In the genomic region with DNA sequence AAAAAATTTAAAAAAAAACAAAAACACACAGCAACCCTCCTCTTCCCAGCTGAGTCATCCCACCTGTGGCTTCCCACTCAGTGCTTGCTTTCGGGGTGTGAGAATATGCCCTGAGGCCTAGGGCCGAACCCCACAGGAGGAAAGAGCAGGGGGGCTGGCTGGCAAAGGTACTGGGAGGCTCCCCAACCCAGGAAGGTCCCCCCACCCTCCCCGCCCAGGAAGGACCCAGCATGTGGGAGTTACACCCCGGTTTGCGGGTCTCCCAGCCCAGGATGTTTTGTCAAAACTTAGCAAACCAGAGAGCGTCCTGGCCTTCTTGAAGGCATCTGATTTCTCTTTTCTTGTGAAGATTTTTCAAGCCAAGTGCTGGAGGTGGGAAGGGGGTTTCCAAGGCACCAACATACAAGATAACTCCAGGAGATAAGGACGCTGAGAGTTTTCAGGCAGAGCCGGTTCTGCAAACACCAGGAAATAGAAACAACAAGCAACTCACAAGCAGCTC, we compare ENCODE assay signal across 12 cellular contexts. TPM values are rescaled to one million over a fixed set of nuclear protein-coding genes. Genes with fewer than 3 reads are reported as not detected.
A peak's percentile ranks its signal among the peaks of the same experiment; 100 is the strongest.
DNase-seq lines count a peak whose midpoint lies in the region; ATAC-seq, FAIRE-seq and TF ChIP-seq lines count a peak whose summit lies in the region.
"Had no signal": no experiment of that assay in that cellular context is flagged by ENCODE, and none has a peak within 500 bp of the region (broad histone marks: within the 10 kb centered on the region; RNA-seq: fewer than 3 reads in every experiment).

No MANE protein-coding gene starts in this region.

- DNase-seq in Calu3 (peak; percentile 53), glomerular visceral epithelial cell (ENCODE audit: extremely low spot score) (no peak), small intestine (no peak), NCI-H2029 (lab: John Stamatoyannopoulos, UW) (no peak), medulla oblongata (ENCODE audit: extremely low spot score) (no peak)
- DNase-seq in naive thymus-derived CD4-positive, alpha-beta T cell = peak in 3 of 9 donors; percentile 13 to 60 (median 35)
- DNase-seq: dorsolateral prefrontal cortex had no signal

- H3K27me3 Mint-ChIP-seq in Calu3 (ENCODE audit: unreplicated experiment) = no peaks in the 10 kb centered on the region
- H3K27me3 Mint-ChIP-seq in activated T-helper 17 cell treated with anti-CD3 and anti-CD28 coated beads, Interleukin-2, amount 50 U/mL, for 72 hours = peaks cover 4% of the 10 kb centered on the region
- peaks cover 0 to 2% (median 0%) of the 10 kb centered on the region in 5 donors for H3K27me3 Mint-ChIP-seq in naive thymus-derived CD4-positive, alpha-beta T cell

- H3K4me1 ChIP-seq in HUES64 (ENCODE audit: insufficient read depth, low read length) (no peaks in the 10 kb centered on the region), small intestine (ENCODE audit: control insufficient read depth in 2 of 2, insufficient read depth in 1 of 2, low read depth in 1 of 2, low read length in 1 of 2) (no peaks in the 10 kb centered on the region)
- H3K4me1 ChIP-seq in naive thymus-derived CD4-positive, alpha-beta T cell (ENCODE audit: control insufficient read depth in 2 of 2, insufficient read depth in 2 of 2, low read length in 2 of 2) = no peaks in the 10 kb centered on the region

- peak overlapping the region; percentile 24; the same call in 1 of the 2 replicates for H3K9ac ChIP-seq in HUES64 (ENCODE audit: low read depth, low read length)

- POLR2A ChIA-PET in naive thymus-derived CD4-positive, alpha-beta T cell (lab: Charles Lee) = no interaction called here

- TF ChIP-seq CTCF in Calu3 (IDR thresholded peaks at IDR 0.05; ENCODE audit: unreplicated experiment) = no peak

- peak overlapping the region; percentile 62; the same call in 1 of the 2 replicates for H3K27ac ChIP-seq in HUES64 (ENCODE audit: low read depth, low read length)
- peak overlapping the region; percentile 31 for H3K27ac ChIP-seq in naive thymus-derived CD4-positive, alpha-beta T cell (ENCODE audit: low read depth, low read length)
- no peak overlapping the region for H3K27ac ChIP-seq in small intestine (ENCODE audit: low read depth in 1 of 2, low read length in 1 of 2)
- H3K27ac ChIP-seq: dorsolateral prefrontal cortex had no signal

- H3K36me3 ChIP-seq in HUES64 (ENCODE audit: insufficient read depth, low read length) (no peaks in the 10 kb centered on the region), small intestine (ENCODE audit: control insufficient read depth in 2 of 2, insufficient read depth in 2 of 2, low read length in 2 of 2) (no peaks in the 10 kb centered on the region)
- H3K36me3 ChIP-seq in naive thymus-derived CD4-positive, alpha-beta T cell (ENCODE audit: control insufficient read depth in 2 of 3, insufficient read depth in 3 of 3, low read length in 3 of 3) = no peaks in the 10 kb centered on the region

- no TSS peak for BruUV-seq in Calu3 (replicated peaks; lab: Mats Ljungman, UMichigan)

- H3K27me3 ChIP-seq in HUES64 (ENCODE audit: insufficient read depth, low read length) (no peaks in the 10 kb centered on the region), small intestine (ENCODE audit: control insufficient read depth in 2 of 2, insufficient read depth in 2 of 2, low read length in 2 of 2) (no peaks in the 10 kb centered on the region)
- no peaks in the 10 kb centered on the region for H3K27me3 ChIP-seq in naive thymus-derived CD4-positive, alpha-beta T cell (ENCODE audit: control insufficient read depth in 2 of 2, insufficient read depth in 2 of 2, low read length in 2 of 2)

- peak; percentile 89 for ATAC-seq in activated T-helper 17 cell treated with anti-CD3 and anti-CD28 coated beads, Interleukin-2, amount 50 U/mL, for 72 hours (replicated peaks)
- ATAC-seq in naive thymus-derived CD4-positive, alpha-beta T cell = no peak
- ATAC-seq: K562, Panc1 had no signal

- no peaks in the 10 kb centered on the region for H3K9me3 Mint-ChIP-seq in Calu3 (ENCODE audit: low read depth, unreplicated experiment)
- H3K9me3 Mint-ChIP-seq in activated T-helper 17 cell treated with anti-CD3 and anti-CD28 coated beads, Interleukin-2, amount 50 U/mL, for 72 hours = no peaks in the 10 kb centered on the region
- peaks cover 0 to 2% (median 0%) of the 10 kb centered on the region in 11 donors for H3K9me3 Mint-ChIP-seq in naive thymus-derived CD4-positive, alpha-beta T cell

- H3K4me1 Mint-ChIP-seq in Calu3 (ENCODE audit: low read depth, unreplicated experiment) = peaks cover 8% of the 10 kb centered on the region
- H3K4me1 Mint-ChIP-seq in activated T-helper 17 cell treated with anti-CD3 and anti-CD28 coated beads, Interleukin-2, amount 50 U/mL, for 72 hours = no peaks in the 10 kb centered on the region
- H3K4me1 Mint-ChIP-seq in naive thymus-derived CD4-positive, alpha-beta T cell = peaks cover 0 to 23% (median 18%) of the 10 kb centered on the region in 7 donors

- H3K4me3 ChIP-seq in HUES64 (ENCODE audit: low read length) = no peak overlapping the region
- no peak overlapping the region for H3K4me3 ChIP-seq in naive thymus-derived CD4-positive, alpha-beta T cell (ENCODE audit: low read length)
- no peak overlapping the region for H3K4me3 ChIP-seq in small intestine (ENCODE audit: low read depth in 1 of 2, low read length in 2 of 2)
- H3K4me3 ChIP-seq: dorsolateral prefrontal cortex, K562 had no signal

- no peak overlapping the region for H3K4me3 Mint-ChIP-seq in Calu3 (ENCODE audit: low read depth, unreplicated experiment)
- H3K4me3 Mint-ChIP-seq in activated T-helper 17 cell treated with anti-CD3 and anti-CD28 coated beads, Interleukin-2, amount 50 U/mL, for 72 hours = peak overlapping the region; percentile 21
- H3K4me3 Mint-ChIP-seq in naive thymus-derived CD4-positive, alpha-beta T cell = peak overlapping the region in 6 of 10 donors; percentile 22 to 72 (median 36)

- H3K27ac Mint-ChIP-seq in Calu3 (ENCODE audit: unreplicated experiment) = peak overlapping the region; percentile 50
- H3K27ac Mint-ChIP-seq in activated T-helper 17 cell treated with anti-CD3 and anti-CD28 coated beads, Interleukin-2, amount 50 U/mL, for 72 hours = no peak overlapping the region
- H3K27ac Mint-ChIP-seq in naive thymus-derived CD4-positive, alpha-beta T cell = peak overlapping the region in 8 of 9 donors; percentile 1 to 87 (median 79)

- H3K36me3 Mint-ChIP-seq in Calu3 (ENCODE audit: insufficient read depth, unreplicated experiment) = peaks cover 10% of the 10 kb centered on the region
- no peaks in the 10 kb centered on the region for H3K36me3 Mint-ChIP-seq in activated T-helper 17 cell treated with anti-CD3 and anti-CD28 coated beads, Interleukin-2, amount 50 U/mL, for 72 hours (ENCODE audit: low read depth)
- H3K36me3 Mint-ChIP-seq in naive thymus-derived CD4-positive, alpha-beta T cell = peaks cover 0 to 5% (median 0%) of the 10 kb centered on the region in 5 donors

- no peak for FAIRE-seq in small intestine (lab: Jason Lieb, UNC)
- FAIRE-seq: K562 had no signal

- H3K9me3 ChIP-seq in HUES64 (ENCODE audit: insufficient read depth, low read depth, low read length) (no peaks in the 10 kb centered on the region), small intestine (ENCODE audit: control insufficient read depth, low read depth) (no peaks in the 10 kb centered on the region)
- H3K9me3 ChIP-seq in naive thymus-derived CD4-positive, alpha-beta T cell (ENCODE audit: control insufficient read depth in 2 of 3, low read length in 3 of 3) = no peaks in the 10 kb centered on the region

- WGBS in HUES64 = 37% methylated on average over 8 of the region's 8 CpGs
- WGBS in small intestine, 3 donors = 33 to 45% (median 38%) methylated on average over 8 of the region's 8 CpGs

- intact Hi-C loops in Calu3 (cut with micrococcal nuclease; ENCODE audit: unreplicated experiment) = loop anchor here (5.0 kb wide), 1 partner anchor 36 kb away; no protein-coding TSS in a partner anchor
- intact Hi-C loops in naive thymus-derived CD4-positive, alpha-beta T cell (cut with micrococcal nuclease) = no loop called here

- CTCF ChIA-PET in Calu3 (lab: Charles Lee) = no interaction called here
- CTCF ChIA-PET in naive thymus-derived CD4-positive, alpha-beta T cell (lab: Charles Lee) = no interaction called here

RNA-seq across cellular contexts. Expression of a gene that starts 25.7 kb away (rescaled TPM):
- 10.2 and 11.8 TPM in 2 replicates for total RNA-seq in Calu3 (2022)
- 1.7 TPM for polyA plus RNA-seq in HUES64 (2013, experiment 1 of 2)
- polyA plus RNA-seq in HUES64 (2013, experiment 2 of 2) = 2.5 TPM
- total RNA-seq in activated T-helper 17 cell treated with anti-CD3 and anti-CD28 coated beads, Interleukin-2, amount 50 U/mL, for 72 hours = under 1 TPM; 0.13 to 0.34 TPM
- 10 to 100 TPM in 1 of 5 experiments, 1 to 10 TPM in 3, under 1 TPM in 1; 0.63 to 51.3 (median 1.5) TPM for total RNA-seq in naive thymus-derived CD4-positive, alpha-beta T cell
- under 1 TPM in 1 of 2 donors, not detected in 1; 0.26 TPM for polyA plus RNA-seq in naive thymus-derived CD4-positive, alpha-beta T cell
- polyA plus RNA-seq in small intestine = 1 to 10 TPM in 2 of 3 donors, under 1 TPM in 1; 0.45 to 4.9 (median 2.3) TPM
- total RNA-seq: activated CD8-positive, alpha-beta memory T cell treated with anti-CD3 and anti-CD28 coated beads for 36 hours; K562 had no signal
- polyA plus RNA-seq: K562 had no signal

RNA-seq across cellular contexts. Expression of a gene that starts 30.5 kb away (rescaled TPM):
- total RNA-seq in Calu3 (2022) = 2.3 and 5.6 TPM in 2 replicates
- polyA plus RNA-seq in HUES64 (2013, experiment 1 of 2) = not detected
- not detected for polyA plus RNA-seq in HUES64 (2013, experiment 2 of 2)
- 1 to 10 TPM in 1 of 2 donors, under 1 TPM in 1; 0.63 to 1.4 TPM for total RNA-seq in activated T-helper 17 cell treated with anti-CD3 and anti-CD28 coated beads, Interleukin-2, amount 50 U/mL, for 72 hours
- 1 to 10 TPM in 1 of 5 experiments, under 1 TPM in 2, not detected in 2; 0.40 to 7.3 (median 0.98) TPM for total RNA-seq in naive thymus-derived CD4-positive, alpha-beta T cell
- under 1 TPM in 1 of 2 donors, not detected in 1; 0.19 TPM for polyA plus RNA-seq in naive thymus-derived CD4-positive, alpha-beta T cell
- under 1 TPM in 1 of 3 donors, not detected in 2; 0.33 TPM for polyA plus RNA-seq in small intestine
- total RNA-seq: activated CD8-positive, alpha-beta memory T cell treated with anti-CD3 and anti-CD28 coated beads for 36 hours; K562 had no signal
- polyA plus RNA-seq: K562 had no signal

Comparison
In these comparisons a context has a peak if more than half of its experiments do, and no peak if none do; other contexts are left out.
1. H3K27ac ChIP-seq: peak in HUES64 (single experiment) and naive thymus-derived CD4-positive, alpha-beta T cell (single experiment); none in small intestine (0 of 2).